ENCODE assay signal across 8 cellular contexts in the genomic region with DNA sequence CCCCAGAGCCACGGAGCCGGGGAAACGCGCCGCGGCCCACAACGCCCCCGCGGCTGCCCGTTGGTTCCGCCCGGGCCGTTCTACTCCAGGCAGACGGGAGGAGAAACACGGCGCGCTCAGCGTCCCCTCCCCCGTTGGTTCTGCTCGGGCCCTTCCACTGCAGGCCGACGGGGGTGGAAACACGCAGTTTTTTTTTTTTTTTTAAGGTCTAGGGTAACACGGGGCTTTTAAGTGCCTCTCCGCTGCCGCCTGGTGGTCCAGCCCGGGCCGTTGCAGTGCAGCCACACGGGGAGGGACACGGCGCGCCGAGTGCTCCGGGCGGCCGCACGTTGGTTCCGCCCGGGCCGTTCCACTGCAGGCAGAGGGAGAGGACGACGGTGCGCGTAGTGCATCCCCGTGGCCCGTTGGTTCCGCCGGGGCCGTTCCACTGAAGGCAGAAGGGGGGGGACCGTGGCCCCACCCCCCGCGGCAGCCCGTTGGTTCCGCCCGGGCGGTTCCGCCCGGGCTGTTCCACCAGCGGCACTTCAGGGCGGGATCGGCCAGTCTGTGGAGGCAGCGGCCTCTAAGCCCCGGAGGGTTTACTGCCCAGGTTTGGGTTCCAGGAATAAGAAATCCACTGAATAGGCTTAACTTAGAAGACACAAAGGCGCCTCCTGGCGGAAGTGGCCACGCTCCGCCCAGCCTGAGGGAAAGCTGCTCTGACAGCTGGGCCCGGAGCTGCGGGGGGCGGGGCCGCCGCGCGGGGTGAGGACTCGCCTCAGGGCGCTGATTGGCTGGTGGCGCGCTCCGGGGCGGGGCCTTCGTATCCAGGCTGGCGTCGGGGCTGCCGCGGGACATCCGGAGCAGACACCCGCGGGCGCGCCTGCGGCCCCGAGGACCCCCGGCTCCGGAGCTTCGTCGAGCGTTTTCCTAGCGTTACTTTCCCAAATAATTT. TPM values are rescaled to one million over a fixed set of nuclear protein-coding genes. Genes with fewer than 3 reads are reported as not detected.
DNase-seq lines count a peak whose midpoint lies in the region; ATAC-seq and TF ChIP-seq lines count a peak whose summit lies in the region.
"Not testable (repeated sequence)": the region's sequence is repeated elsewhere in the genome, so short reads cannot be mapped to it uniquely, and the experiment has no call there.

A gene (minus strand): TSS at position 82 of the 934 bp plus-strand sequence. CDS start 16,096 bp downstream, outside the sequence.

- peak; percentile 73 for DNase-seq in GM13976 (ENCODE audit: low spot score)
- peak; percentile 30 for DNase-seq in NCI-H146 treated with DMSO at 0.1 percent for 48 hours (lab: John Stamatoyannopoulos, UW; ENCODE audit: unreplicated experiment)
- peak; percentile 94 to 96 for DNase-seq in heart right ventricle
- peak; percentile 88 for DNase-seq in prostate gland (ENCODE audit: low spot score)
- peak; percentile 95 to 96 for DNase-seq in upper lobe of left lung

- 0% methylated on average over 11 to 52 of the region's 98 CpGs; no CpG with 5 or more reads in 1 of the 3 donors for WGBS in adipose tissue, 3 donors
- WGBS in heart right ventricle, 2 donors = 0% methylated on average over 11 to 32 of the region's 98 CpGs
- 0% methylated on average over 7 of the region's 98 CpGs for WGBS in prostate gland
- WGBS in upper lobe of left lung, 2 donors = 0% methylated on average over 3 of the region's 98 CpGs; no CpG with 5 or more reads in 1 of the 2 donors

- peak within 1 kb of the TSS; percentile 32 to 82 (median 66) for H3K4me3 ChIP-seq in heart right ventricle
- H3K4me3 ChIP-seq in prostate gland = peak within 1 kb of the TSS; percentile 59 to 77
- peak within 1 kb of the TSS; percentile 47 to 67 (median 64) for H3K4me3 ChIP-seq in upper lobe of left lung

- not testable (repeated sequence) for H3K27me3 ChIP-seq in heart right ventricle; prostate gland (replicated peaks; ENCODE audit: insufficient read depth); upper lobe of left lung

- intact Hi-C loops in T-helper 1 cell treated with Interleukin-12 subunit alpha and Interleukin-12 subunit beta and Interleukin-4 antibody, amounts not matched to agents 30 ng/mL and 1 ng/mL, for 36 hours (cut with micrococcal nuclease) = loop anchor here (5.0 kb wide), 1 partner anchor 54 kb away; no protein-coding TSS in a partner anchor
- intact Hi-C loops in heart right ventricle (cut with DNase I); prostate gland (cut with DNase I): not testable (repeated sequence)

- in situ Hi-C loops in GM13976 (cut with MboI; ENCODE audit: low sequenced_read_pairs, unreplicated experiment) = not testable (repeated sequence)

- peaks cover 0 to 24% (median 0%) of the 10 kb centered on the region in 9 donors for H3K4me1 ChIP-seq in heart right ventricle
- not testable (repeated sequence) for H3K4me1 ChIP-seq in prostate gland (replicated peaks)
- peaks cover 6 to 25% (median 7%) of the 10 kb centered on the region in 4 donors for H3K4me1 ChIP-seq in upper lobe of left lung

- H3K27ac ChIP-seq in adipose tissue (ENCODE audit: low read depth, low read length) = peak within 1 kb of the TSS; percentile 97
- peak within 1 kb of the TSS; percentile 87 to 99 (median 96) for H3K27ac ChIP-seq in heart right ventricle
- peak within 1 kb of the TSS; percentile 89 to 96 for H3K27ac ChIP-seq in prostate gland
- peak within 1 kb of the TSS; percentile 90 to 93 (median 92) for H3K27ac ChIP-seq in upper lobe of left lung

- peaks cover 0 to 18% (median 0%) of the 10 kb centered on the region in 9 donors for H3K36me3 ChIP-seq in heart right ventricle
- H3K36me3 ChIP-seq in prostate gland, upper lobe of left lung: not testable (repeated sequence)

- peak in 1 of 4 donors; percentile 60 for TF ChIP-seq EP300 in upper lobe of left lung (IDR thresholded peaks at IDR 0.05)

- TF ChIP-seq CTCF in GM13976 (IDR thresholded peaks at IDR 0.05; ENCODE audit: borderline replicate concordance, control extremely low read depth, extremely low read depth, insufficient read depth, missing control alignments) = not testable (repeated sequence)
- peak in 2 of 9 donors; percentile 13 to 23 for TF ChIP-seq CTCF in heart right ventricle (IDR thresholded peaks at IDR 0.05)
- TF ChIP-seq CTCF in prostate gland (IDR thresholded peaks at IDR 0.05) = peak in 2 of 4 experiments; percentile 34 to 62
- peak in 2 of 6 experiments; percentile 17 to 23 for TF ChIP-seq CTCF in upper lobe of left lung (IDR thresholded peaks at IDR 0.05)

- not testable (repeated sequence) for TF ChIP-seq POLR2A in prostate gland (IDR thresholded peaks at IDR 0.05)
- peak in 1 of 4 donors; percentile 39 for TF ChIP-seq POLR2A in upper lobe of left lung (IDR thresholded peaks at IDR 0.05)

- H3K9me3 ChIP-seq in heart right ventricle, prostate gland, upper lobe of left lung: not testable (repeated sequence)

- ATAC-seq in HG02870 (IDR thresholded peaks at IDR 0.05; ENCODE audit: unreplicated experiment) = peak; percentile 74
- peak; percentile 90 to 96 (median 94) for ATAC-seq in heart right ventricle
- peak; percentile 95 for ATAC-seq in upper lobe of left lung (ENCODE audit: low FRiP score in 2 of 2)

RNA-seq across cellular contexts. Expression of the gene that starts here (rescaled TPM):
- 64.8 and 65.2 TPM in 2 replicates for total RNA-seq in T-helper 1 cell treated with Interleukin-12 subunit alpha and Interleukin-12 subunit beta and Interleukin-4 antibody, amounts not matched to agents 30 ng/mL and 1 ng/mL, for 36 hours
- 10 to 100 TPM; 15.1 to 19.5 (median 18.5) TPM for polyA plus RNA-seq in adipose tissue
- 10 to 100 TPM; 12.3 to 30.7 (median 17.0) TPM for total RNA-seq in heart right ventricle
- 10 to 100 TPM in 1 of 2 donors, 1 to 10 TPM in 1; 8.4 to 21.1 TPM for polyA plus RNA-seq in heart right ventricle
- 10 to 100 TPM; 40.3 to 67.1 TPM for total RNA-seq in prostate gland
- total RNA-seq in upper lobe of left lung = 100 to 1,000 TPM in 1 of 6 donors, 10 to 100 TPM in 5; 33.0 to 116 (median 47.9) TPM

Comparison
In these comparisons a context has a peak if more than half of its experiments do, and no peak if none do; other contexts are left out.
1. Peak in every context shown above with its lines: DNase-seq, ATAC-seq, H3K4me3 ChIP-seq and H3K27ac ChIP-seq.
2. DNase-seq: peak in every context shown above with its lines; median percentile 96 in upper lobe of left lung; 95 in heart right ventricle; 88 in prostate gland; 73 in GM13976; 30 in NCI-H146 treated with DMSO at 0.1 percent for 48 hours.